ENCODE assay signal across 1 cellular context in the genomic region with DNA sequence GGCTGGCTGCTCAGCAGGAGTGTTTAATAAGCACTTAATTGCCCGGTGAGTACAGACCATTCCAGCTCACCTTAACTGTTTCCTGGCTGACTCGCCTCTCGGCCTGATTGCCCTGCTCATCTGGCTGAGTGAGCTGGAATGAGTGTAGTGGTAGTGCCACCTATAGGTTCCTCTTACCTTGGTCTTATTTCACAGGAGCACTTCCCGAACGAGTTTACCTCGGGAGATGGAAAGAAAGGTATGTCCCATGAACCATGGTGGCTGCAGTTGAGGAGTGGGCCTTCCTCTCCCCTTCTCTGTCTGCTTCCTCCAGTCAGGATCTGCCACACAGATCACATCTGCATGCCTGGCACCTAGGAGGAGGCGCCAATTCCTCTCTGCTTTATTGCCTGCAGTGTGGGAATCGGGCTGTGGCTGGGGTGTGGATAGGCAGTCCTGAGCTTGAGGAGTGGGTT.
TF ChIP-seq lines count a peak whose summit lies in the region.

No MANE protein-coding gene starts in this region.

TF ChIP-seq in HepG2, 621 proteins besides CTCF, POLR2A, EP300 and RAD21 (continued from another document and continues in another):
- TF ChIP-seq, protein P1, sequence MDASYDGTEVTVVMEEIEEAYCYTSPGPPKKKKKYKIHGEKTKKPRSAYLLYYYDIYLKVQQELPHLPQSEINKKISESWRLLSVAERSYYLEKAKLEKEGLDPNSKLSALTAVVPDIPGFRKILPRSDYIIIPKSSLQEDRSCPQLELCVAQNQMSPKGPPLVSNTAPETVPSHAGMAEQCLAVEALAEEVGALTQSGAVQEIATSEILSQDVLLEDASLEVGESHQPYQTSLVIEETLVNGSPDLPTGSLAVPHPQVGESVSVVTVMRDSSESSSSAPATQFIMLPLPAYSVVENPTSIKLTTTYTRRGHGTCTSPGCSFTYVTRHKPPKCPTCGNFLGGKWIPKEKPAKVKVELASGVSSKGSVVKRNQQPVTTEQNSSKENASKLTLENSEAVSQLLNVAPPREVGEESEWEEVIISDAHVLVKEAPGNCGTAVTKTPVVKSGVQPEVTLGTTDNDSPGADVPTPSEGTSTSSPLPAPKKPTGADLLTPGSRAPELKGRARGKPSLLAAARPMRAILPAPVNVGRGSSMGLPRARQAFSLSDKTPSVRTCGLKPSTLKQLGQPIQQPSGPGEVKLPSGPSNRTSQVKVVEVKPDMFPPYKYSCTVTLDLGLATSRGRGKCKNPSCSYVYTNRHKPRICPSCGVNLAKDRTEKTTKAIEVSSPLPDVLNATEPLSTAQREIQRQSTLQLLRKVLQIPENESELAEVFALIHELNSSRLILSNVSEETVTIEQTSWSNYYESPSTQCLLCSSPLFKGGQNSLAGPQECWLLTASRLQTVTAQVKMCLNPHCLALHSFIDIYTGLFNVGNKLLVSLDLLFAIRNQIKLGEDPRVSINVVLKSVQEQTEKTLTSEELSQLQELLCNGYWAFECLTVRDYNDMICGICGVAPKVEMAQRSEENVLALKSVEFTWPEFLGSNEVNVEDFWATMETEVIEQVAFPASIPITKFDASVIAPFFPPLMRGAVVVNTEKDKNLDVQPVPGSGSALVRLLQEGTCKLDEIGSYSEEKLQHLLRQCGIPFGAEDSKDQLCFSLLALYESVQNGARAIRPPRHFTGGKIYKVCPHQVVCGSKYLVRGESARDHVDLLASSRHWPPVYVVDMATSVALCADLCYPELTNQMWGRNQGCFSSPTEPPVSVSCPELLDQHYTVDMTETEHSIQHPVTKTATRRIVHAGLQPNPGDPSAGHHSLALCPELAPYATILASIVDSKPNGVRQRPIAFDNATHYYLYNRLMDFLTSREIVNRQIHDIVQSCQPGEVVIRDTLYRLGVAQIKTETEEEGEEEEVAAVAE (CRISPR knock-in tag; IDR thresholded peaks at IDR 0.05; ENCODE audit: borderline replicate concordance): no peak; the same call in 1 of the 2 replicates
- TF ChIP-seq CC2D1A (CRISPR knock-in tag; IDR thresholded peaks at IDR 0.05) (no peak), PPARG (CRISPR knock-in tag; conservative IDR thresholded peaks at IDR 0.05) (peak; percentile 84), ZNF850 (CRISPR knock-in tag; conservative IDR thresholded peaks at IDR 0.05) (no peak), TAF15 (IDR thresholded peaks at IDR 0.05; ENCODE audit: low read depth, low read length, poor library complexity, severe bottlenecking) (no peak), RCOR2 (CRISPR knock-in tag; IDR thresholded peaks at IDR 0.05) (no peak), SAP130 (CRISPR knock-in tag; IDR thresholded peaks at IDR 0.05; ENCODE audit: low read depth) (peak; percentile 63), KDM4B (CRISPR knock-in tag; IDR thresholded peaks at IDR 0.05) (no peak), REL (CRISPR knock-in tag; conservative IDR thresholded peaks at IDR 0.05) (no peak), MEIS2 (CRISPR knock-in tag; IDR thresholded peaks at IDR 0.05) (peak; percentile 49; the same call in 1 of the 2 replicates), MAFF (IDR thresholded peaks at IDR 0.05; ENCODE audit: low read depth, low read length) (no peak), ETV6 (CRISPR knock-in tag; conservative IDR thresholded peaks at IDR 0.05) (no peak), ESRRA (CRISPR knock-in tag; IDR thresholded peaks at IDR 0.05; ENCODE audit: low read depth) (0 out of 2 replicates have a peak, but pooled peaks have one; percentile 18), ZNF101 (CRISPR knock-in tag; IDR thresholded peaks at IDR 0.05; ENCODE audit: borderline replicate concordance, low read depth) (no peak), ETV5 (CRISPR knock-in tag; IDR thresholded peaks at IDR 0.05; ENCODE audit: borderline replicate concordance) (peak; percentile 43; the same call in 1 of the 2 replicates), ZBTB38 (CRISPR knock-in tag; IDR thresholded peaks at IDR 0.05) (0 out of 2 replicates have a peak, but pooled peaks have one; percentile 15), ZFYVE20 (CRISPR knock-in tag; IDR thresholded peaks at IDR 0.05; ENCODE audit: borderline replicate concordance, low read depth) (no peak), FOXP1 (IDR thresholded peaks at IDR 0.05) (no peak), FOXP1 (CRISPR knock-in tag; IDR thresholded peaks at IDR 0.05) (no peak), ZNF44 (CRISPR knock-in tag; IDR thresholded peaks at IDR 0.05) (no peak), ZNF460 (CRISPR knock-in tag; IDR thresholded peaks at IDR 0.05; ENCODE audit: borderline replicate concordance) (no peak), ZNF30 (CRISPR knock-in tag; IDR thresholded peaks at IDR 0.05) (no peak), ZNF326 (CRISPR knock-in tag; IDR thresholded peaks at IDR 0.05; ENCODE audit: borderline replicate concordance) (no peak), NR2F6 (IDR thresholded peaks at IDR 0.05) (peak; percentile 18; the same call in 1 of the 2 replicates), NR2F6 (CRISPR knock-in tag; IDR thresholded peaks at IDR 0.05) (peak; percentile 45; the same call in 1 of the 2 replicates), SNAPC2 (CRISPR knock-in tag; IDR thresholded peaks at IDR 0.05) (no peak), TBP (CRISPR knock-in tag; IDR thresholded peaks at IDR 0.05) (no peak), ISL2 (CRISPR knock-in tag; IDR thresholded peaks at IDR 0.05) (0 out of 2 replicates have a peak, but pooled peaks have one; percentile 22), ZSCAN9 (CRISPR knock-in tag; IDR thresholded peaks at IDR 0.05; ENCODE audit: borderline replicate concordance) (peak; percentile 47; the same call in 1 of the 2 replicates), KDM3A (CRISPR knock-in tag; IDR thresholded peaks at IDR 0.05; ENCODE audit: low read depth) (0 out of 2 replicates have a peak, but pooled peaks have one; percentile 44), PRMT3 (CRISPR knock-in tag; IDR thresholded peaks at IDR 0.05; ENCODE audit: borderline replicate concordance, low read depth) (no peak), KLF15 (CRISPR knock-in tag; IDR thresholded peaks at IDR 0.05; ENCODE audit: borderline replicate concordance) (no peak), MXD4 (CRISPR knock-in tag; IDR thresholded peaks at IDR 0.05) (no peak), GATAD1 (CRISPR knock-in tag; IDR thresholded peaks at IDR 0.05) (no peak), EHMT2 (IDR thresholded peaks at IDR 0.05; ENCODE audit: borderline replicate concordance, low read depth, low read length) (no peak), ZNF598 (CRISPR knock-in tag; IDR thresholded peaks at IDR 0.05; ENCODE audit: borderline replicate concordance) (no peak), ZNF83 (CRISPR knock-in tag; IDR thresholded peaks at IDR 0.05; ENCODE audit: borderline replicate concordance) (no peak), ZNF441 (CRISPR knock-in tag; IDR thresholded peaks at IDR 0.05; ENCODE audit: borderline replicate concordance) (no peak), ZNF883 (CRISPR knock-in tag; IDR thresholded peaks at IDR 0.05; ENCODE audit: not compliant biosample characterization) (no peak), ZNF777 (CRISPR knock-in tag; IDR thresholded peaks at IDR 0.05) (no peak), ZFP90 (CRISPR knock-in tag; IDR thresholded peaks at IDR 0.05; ENCODE audit: borderline replicate concordance) (no peak), MXI1 (IDR thresholded peaks at IDR 0.05; ENCODE audit: borderline replicate concordance, low read depth, low read length) (no peak), ZNF546 (CRISPR knock-in tag; conservative IDR thresholded peaks at IDR 0.05) (no peak), TBX2 (CRISPR knock-in tag; IDR thresholded peaks at IDR 0.05; ENCODE audit: borderline replicate concordance) (peak; percentile 53; the same call in 1 of the 2 replicates), ZNF670 (CRISPR knock-in tag; IDR thresholded peaks at IDR 0.05; ENCODE audit: borderline replicate concordance) (no peak), ZNF329 (CRISPR knock-in tag; IDR thresholded peaks at IDR 0.05; ENCODE audit: low read depth) (no peak)
- TF ChIP-seq, protein P2, sequence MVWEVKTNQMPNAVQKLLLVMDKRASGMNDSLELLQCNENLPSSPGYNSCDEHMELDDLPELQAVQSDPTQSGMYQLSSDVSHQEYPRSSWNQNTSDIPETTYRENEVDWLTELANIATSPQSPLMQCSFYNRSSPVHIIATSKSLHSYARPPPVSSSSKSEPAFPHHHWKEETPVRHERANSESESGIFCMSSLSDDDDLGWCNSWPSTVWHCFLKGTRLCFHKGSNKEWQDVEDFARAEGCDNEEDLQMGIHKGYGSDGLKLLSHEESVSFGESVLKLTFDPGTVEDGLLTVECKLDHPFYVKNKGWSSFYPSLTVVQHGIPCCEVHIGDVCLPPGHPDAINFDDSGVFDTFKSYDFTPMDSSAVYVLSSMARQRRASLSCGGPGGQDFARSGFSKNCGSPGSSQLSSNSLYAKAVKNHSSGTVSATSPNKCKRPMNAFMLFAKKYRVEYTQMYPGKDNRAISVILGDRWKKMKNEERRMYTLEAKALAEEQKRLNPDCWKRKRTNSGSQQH (CRISPR knock-in tag; IDR thresholded peaks at IDR 0.05; ENCODE audit: low read depth): no peak
- TF ChIP-seq, protein P3, sequence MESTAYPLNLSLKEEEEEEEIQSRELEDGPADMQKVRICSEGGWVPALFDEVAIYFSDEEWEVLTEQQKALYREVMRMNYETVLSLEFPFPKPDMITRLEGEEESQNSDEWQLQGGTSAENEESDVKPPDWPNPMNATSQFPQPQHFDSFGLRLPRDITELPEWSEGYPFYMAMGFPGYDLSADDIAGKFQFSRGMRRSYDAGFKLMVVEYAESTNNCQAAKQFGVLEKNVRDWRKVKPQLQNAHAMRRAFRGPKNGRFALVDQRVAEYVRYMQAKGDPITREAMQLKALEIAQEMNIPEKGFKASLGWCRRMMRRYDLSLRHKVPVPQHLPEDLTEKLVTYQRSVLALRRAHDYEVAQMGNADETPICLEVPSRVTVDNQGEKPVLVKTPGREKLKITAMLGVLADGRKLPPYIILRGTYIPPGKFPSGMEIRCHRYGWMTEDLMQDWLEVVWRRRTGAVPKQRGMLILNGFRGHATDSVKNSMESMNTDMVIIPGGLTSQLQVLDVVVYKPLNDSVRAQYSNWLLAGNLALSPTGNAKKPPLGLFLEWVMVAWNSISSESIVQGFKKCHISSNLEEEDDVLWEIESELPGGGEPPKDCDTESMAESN (CRISPR knock-in tag; conservative IDR thresholded peaks at IDR 0.05): no peak
- TF ChIP-seq, protein P4, sequence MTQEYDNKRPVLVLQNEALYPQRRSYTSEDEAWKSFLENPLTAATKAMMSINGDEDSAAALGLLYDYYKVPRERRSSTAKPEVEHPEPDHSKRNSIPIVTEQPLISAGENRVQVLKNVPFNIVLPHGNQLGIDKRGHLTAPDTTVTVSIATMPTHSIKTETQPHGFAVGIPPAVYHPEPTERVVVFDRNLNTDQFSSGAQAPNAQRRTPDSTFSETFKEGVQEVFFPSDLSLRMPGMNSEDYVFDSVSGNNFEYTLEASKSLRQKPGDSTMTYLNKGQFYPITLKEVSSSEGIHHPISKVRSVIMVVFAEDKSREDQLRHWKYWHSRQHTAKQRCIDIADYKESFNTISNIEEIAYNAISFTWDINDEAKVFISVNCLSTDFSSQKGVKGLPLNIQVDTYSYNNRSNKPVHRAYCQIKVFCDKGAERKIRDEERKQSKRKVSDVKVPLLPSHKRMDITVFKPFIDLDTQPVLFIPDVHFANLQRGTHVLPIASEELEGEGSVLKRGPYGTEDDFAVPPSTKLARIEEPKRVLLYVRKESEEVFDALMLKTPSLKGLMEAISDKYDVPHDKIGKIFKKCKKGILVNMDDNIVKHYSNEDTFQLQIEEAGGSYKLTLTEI (CRISPR knock-in tag; conservative IDR thresholded peaks at IDR 0.05): no peak
- TF ChIP-seq, protein P5, sequence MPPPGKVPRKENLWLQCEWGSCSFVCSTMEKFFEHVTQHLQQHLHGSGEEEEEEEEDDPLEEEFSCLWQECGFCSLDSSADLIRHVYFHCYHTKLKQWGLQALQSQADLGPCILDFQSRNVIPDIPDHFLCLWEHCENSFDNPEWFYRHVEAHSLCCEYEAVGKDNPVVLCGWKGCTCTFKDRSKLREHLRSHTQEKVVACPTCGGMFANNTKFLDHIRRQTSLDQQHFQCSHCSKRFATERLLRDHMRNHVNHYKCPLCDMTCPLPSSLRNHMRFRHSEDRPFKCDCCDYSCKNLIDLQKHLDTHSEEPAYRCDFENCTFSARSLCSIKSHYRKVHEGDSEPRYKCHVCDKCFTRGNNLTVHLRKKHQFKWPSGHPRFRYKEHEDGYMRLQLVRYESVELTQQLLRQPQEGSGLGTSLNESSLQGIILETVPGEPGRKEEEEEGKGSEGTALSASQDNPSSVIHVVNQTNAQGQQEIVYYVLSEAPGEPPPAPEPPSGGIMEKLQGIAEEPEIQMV (CRISPR knock-in tag; IDR thresholded peaks at IDR 0.05; ENCODE audit: low read depth): 0 out of 2 replicates have a peak, but pooled peaks have one; percentile 16
- TF ChIP-seq, protein P6, sequence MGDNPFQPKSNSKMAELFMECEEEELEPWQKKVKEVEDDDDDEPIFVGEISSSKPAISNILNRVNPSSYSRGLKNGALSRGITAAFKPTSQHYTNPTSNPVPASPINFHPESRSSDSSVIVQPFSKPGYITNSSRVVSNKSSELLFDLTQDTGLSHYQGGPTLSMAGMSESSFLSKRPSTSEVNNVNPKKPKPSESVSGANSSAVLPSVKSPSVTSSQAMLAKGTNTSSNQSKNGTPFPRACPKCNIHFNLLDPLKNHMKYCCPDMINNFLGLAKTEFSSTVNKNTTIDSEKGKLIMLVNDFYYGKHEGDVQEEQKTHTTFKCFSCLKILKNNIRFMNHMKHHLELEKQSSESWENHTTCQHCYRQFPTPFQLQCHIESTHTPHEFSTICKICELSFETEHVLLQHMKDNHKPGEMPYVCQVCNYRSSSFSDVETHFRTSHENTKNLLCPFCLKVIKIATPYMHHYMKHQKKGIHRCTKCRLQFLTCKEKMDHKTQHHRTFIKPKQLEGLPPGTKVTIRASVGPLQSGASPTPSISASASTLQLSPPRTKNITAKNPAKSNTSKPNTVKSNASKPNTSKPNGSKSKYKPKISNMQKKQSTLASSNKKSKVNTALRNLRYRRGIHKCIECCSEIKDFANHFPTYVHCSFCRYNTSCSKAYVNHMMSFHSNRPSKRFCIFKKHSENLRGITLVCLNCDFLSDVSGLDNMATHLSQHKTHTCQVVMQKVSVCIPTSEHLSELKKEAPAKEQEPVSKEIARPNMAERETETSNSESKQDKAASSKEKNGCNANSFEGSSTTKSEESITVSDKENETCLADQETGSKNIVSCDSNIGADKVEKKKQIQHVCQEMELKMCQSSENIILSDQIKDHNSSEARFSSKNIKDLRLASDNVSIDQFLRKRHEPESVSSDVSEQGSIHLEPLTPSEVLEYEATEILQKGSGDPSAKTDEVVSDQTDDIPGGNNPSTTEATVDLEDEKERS (CRISPR knock-in tag; IDR thresholded peaks at IDR 0.05): peak; percentile 26; the same call in 1 of the 2 replicates
- TF ChIP-seq, protein P7, sequence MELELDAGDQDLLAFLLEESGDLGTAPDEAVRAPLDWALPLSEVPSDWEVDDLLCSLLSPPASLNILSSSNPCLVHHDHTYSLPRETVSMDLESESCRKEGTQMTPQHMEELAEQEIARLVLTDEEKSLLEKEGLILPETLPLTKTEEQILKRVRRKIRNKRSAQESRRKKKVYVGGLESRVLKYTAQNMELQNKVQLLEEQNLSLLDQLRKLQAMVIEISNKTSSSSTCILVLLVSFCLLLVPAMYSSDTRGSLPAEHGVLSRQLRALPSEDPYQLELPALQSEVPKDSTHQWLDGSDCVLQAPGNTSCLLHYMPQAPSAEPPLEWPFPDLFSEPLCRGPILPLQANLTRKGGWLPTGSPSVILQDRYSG (CRISPR knock-in tag; IDR thresholded peaks at IDR 0.05): no peak
